Comparison of ENCODE assay signal across 12 cellular contexts in genomic region chr19:40229484-40229883, GRCh38. TPM values are rescaled to one million over a fixed set of nuclear protein-coding genes. Genes with fewer than 3 reads are reported as not detected.
DNase-seq lines count a peak whose midpoint lies in the region; ATAC-seq, FAIRE-seq and TF ChIP-seq lines count a peak whose summit lies in the region.
"Had no signal": no experiment of that assay in that cellular context is flagged by ENCODE, and none has a peak within 500 bp of the region (broad histone marks: within the 10 kb centered on the region; RNA-seq: fewer than 3 reads in every experiment).

No MANE protein-coding gene starts in this region.

- peaks cover 22% of the 10 kb centered on the region for H3K4me1 Mint-ChIP-seq in CD8-positive, alpha-beta T cell (ENCODE audit: low read depth)
- peaks cover 14% of the 10 kb centered on the region for H3K4me1 Mint-ChIP-seq in nephron

- H3K9me3 Mint-ChIP-seq in CD8-positive, alpha-beta T cell, result no peaks in the 10 kb centered on the region
- H3K9me3 Mint-ChIP-seq in nephron, result no peaks in the 10 kb centered on the region

- CTCF ChIA-PET in CD8-positive, alpha-beta T cell (lab: Charles Lee), result interaction anchor here (3.9 kb wide), 1 partner anchor 90 kb away, joined by 13 read pairs; no protein-coding TSS in a partner anchor

- peaks cover 13% of the 10 kb centered on the region for H3K4me1 ChIP-seq in CD8-positive, alpha-beta T cell (ENCODE audit: insufficient read depth, low read length)
- H3K4me1 ChIP-seq in adipocyte (ENCODE audit: control insufficient read depth, insufficient read depth, low read length) (peaks cover 55% of the 10 kb centered on the region), lower lobe of right lung (peaks cover 23% of the 10 kb centered on the region)

- H3K27me3 Mint-ChIP-seq in CD8-positive, alpha-beta T cell (ENCODE audit: low read depth), result peaks cover 13% of the 10 kb centered on the region
- H3K27me3 Mint-ChIP-seq in nephron (ENCODE audit: low read depth), result peaks cover 14% of the 10 kb centered on the region

- no peak overlapping the region for H3K4me3 ChIP-seq in CD8-positive, alpha-beta T cell (ENCODE audit: low read depth, low read length)
- no peak overlapping the region for H3K4me3 ChIP-seq in adipocyte (ENCODE audit: low read length)
- no peak overlapping the region for H3K4me3 ChIP-seq in lower lobe of right lung
- H3K4me3 ChIP-seq: heart left ventricle, lung had no signal

- H3K27ac Mint-ChIP-seq in CD8-positive, alpha-beta T cell, result no peak overlapping the region
- peak overlapping the region in 2 of 3 experiments; percentile 2 to 97 for H3K27ac Mint-ChIP-seq in nephron

- peak; percentile 77 for FAIRE-seq in H54 (lab: Jason Lieb, UNC)
- FAIRE-seq: TTC549, urothelium cell line had no signal

- H3K9ac ChIP-seq in adipocyte (ENCODE audit: low read length), result no peak overlapping the region

- intact Hi-C loops in CD8-positive, alpha-beta T cell (cut with DNase I, micrococcal nuclease), result no loop called here
- intact Hi-C loops in lower lobe of right lung (cut with DNase I), result no loop called here

- no peaks in the 10 kb centered on the region for H3K36me3 ChIP-seq in CD8-positive, alpha-beta T cell (ENCODE audit: insufficient read depth, low read length)
- H3K36me3 ChIP-seq in adipocyte (ENCODE audit: control insufficient read depth, insufficient read depth, low read length, severe bottlenecking) (peaks cover 8% of the 10 kb centered on the region), lower lobe of right lung (peaks cover 16% of the 10 kb centered on the region)

- H3K27me3 ChIP-seq in CD8-positive, alpha-beta T cell (ENCODE audit: insufficient read depth, low read length), result peaks cover 18% of the 10 kb centered on the region
- H3K27me3 ChIP-seq in adipocyte (replicated peaks; ENCODE audit: control insufficient read depth, insufficient read depth, low read length) (no peaks in the 10 kb centered on the region), lower lobe of right lung (ENCODE audit: low read depth) (peaks cover 21% of the 10 kb centered on the region)

- POLR2A ChIA-PET in CD8-positive, alpha-beta T cell (lab: Charles Lee), result interaction anchor here (0.6 kb wide), 1 partner anchor 18 kb away, joined by 3 read pairs; no protein-coding TSS in a partner anchor

- no peak overlapping the region for H3K27ac ChIP-seq in CD8-positive, alpha-beta T cell (ENCODE audit: low read depth, low read length)
- H3K27ac ChIP-seq in lower lobe of right lung, result no peak overlapping the region
- H3K27ac ChIP-seq: heart left ventricle had no signal

- TF ChIP-seq CTCF in CD8-positive, alpha-beta T cell (IDR thresholded peaks at IDR 0.05), result no peak
- TF ChIP-seq CTCF in nephron (IDR thresholded peaks at IDR 0.05; ENCODE audit: unreplicated experiment in 3 of 3) (no peak), lower lobe of right lung (IDR thresholded peaks at IDR 0.05) (no peak)

- H3K4me3 Mint-ChIP-seq in CD8-positive, alpha-beta T cell, result no peak overlapping the region
- H3K4me3 Mint-ChIP-seq in nephron, result no peak overlapping the region

- no peak for TF ChIP-seq POLR2A in H54 (IDR thresholded peaks at IDR 0.05; ENCODE audit: low read depth, low read length)

- H3K9me3 ChIP-seq in CD8-positive, alpha-beta T cell (ENCODE audit: low read length), result no peaks in the 10 kb centered on the region
- no peaks in the 10 kb centered on the region for H3K9me3 ChIP-seq in adipocyte (ENCODE audit: control insufficient read depth, low read length)
- H3K9me3 ChIP-seq in lower lobe of right lung, result no peaks in the 10 kb centered on the region
- H3K9me3 ChIP-seq: heart left ventricle had no signal

- ATAC-seq in CD8-positive, alpha-beta T cell, result peak; percentile 51
- no peak for ATAC-seq in lower lobe of right lung
- ATAC-seq: heart left ventricle had no signal

- peak in 1 of 7 experiments; percentile 22 for DNase-seq in CD8-positive, alpha-beta T cell
- DNase-seq in H54 (ENCODE audit: insufficient read length, low spot score), result peak; percentile 65
- DNase-seq in adipocyte (ENCODE audit: low read depth), result peak; percentile 5
- no peak for DNase-seq in lower lobe of right lung
- no peak for DNase-seq in COLO668 (lab: John Stamatoyannopoulos, UW; ENCODE audit: unreplicated experiment)
- DNase-seq in NCI-H1092 treated with DMSO at 0.1 percent for 48 hours (lab: John Stamatoyannopoulos, UW), result no peak
- DNase-seq: heart left ventricle, NCI-H2171 treated with DMSO at 0.1 percent for 48 hours had no signal

- H3K36me3 Mint-ChIP-seq in CD8-positive, alpha-beta T cell, result peaks cover 16% of the 10 kb centered on the region
- no peaks in the 10 kb centered on the region for H3K36me3 Mint-ChIP-seq in nephron (ENCODE audit: low read depth)

RNA-seq across cellular contexts. Expression of gene CCNP, which starts 3.0 kb away (rescaled TPM):
- total RNA-seq in CD8-positive, alpha-beta T cell, result 1 to 10 TPM; 1.7 to 2.1 TPM
- not detected for total RNA-seq in lower lobe of right lung

RNA-seq across cellular contexts. Expression of gene TTC9B, which starts 11.3 kb away (rescaled TPM):
- total RNA-seq in CD8-positive, alpha-beta T cell, result not detected
- not detected for total RNA-seq in lower lobe of right lung
- total RNA-seq: heart left ventricle, lung had no signal

RNA-seq across cellular contexts. Expression of gene MAP3K10, which starts 38.3 kb away (rescaled TPM):
- total RNA-seq in CD8-positive, alpha-beta T cell, result 10 to 100 TPM; 26.4 to 27.7 TPM
- 17.4 TPM for total RNA-seq in lower lobe of right lung

RNA-seq across cellular contexts. Expression of gene AKT2, which starts 55.7 kb away (rescaled TPM):
- total RNA-seq in CD8-positive, alpha-beta T cell, result 100 to 1,000 TPM; 289 to 292 TPM
- total RNA-seq in lower lobe of right lung, result 102 TPM

Comparison
In these comparisons a context has a peak if more than half of its experiments do, and no peak if none do; other contexts are left out.
1. DNase-seq: peak in H54 (single experiment) and adipocyte (single experiment); none in lower lobe of right lung (single experiment), COLO668 (single experiment) and NCI-H1092 treated with DMSO at 0.1 percent for 48 hours (single experiment).